18 cellular contexts compared by ENCODE assay signal in the genomic region with DNA sequence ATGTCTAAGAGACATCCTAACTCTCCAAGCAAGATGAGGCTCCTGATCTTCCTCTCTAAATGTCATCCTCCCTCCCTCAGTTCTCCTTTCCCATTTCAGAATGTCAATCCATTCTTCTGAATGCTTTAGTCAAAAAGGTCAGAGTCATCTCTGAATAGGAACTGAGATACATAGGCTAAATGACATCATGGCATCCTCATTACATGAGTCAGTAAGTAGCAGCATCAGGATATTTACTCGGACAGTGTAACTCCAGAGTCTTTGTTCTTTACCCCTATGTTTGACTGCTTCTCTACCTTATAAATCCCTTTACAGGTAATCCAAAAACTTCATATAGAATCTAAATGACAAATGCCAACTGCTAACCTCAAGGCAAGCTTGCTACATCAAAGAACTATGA.
DNase-seq lines count a peak whose midpoint lies in the region; ATAC-seq and TF ChIP-seq lines count a peak whose summit lies in the region.
"Had no signal": no experiment of that assay in that cellular context is flagged by ENCODE, and none has a peak within 500 bp of the region (broad histone marks: within the 10 kb centered on the region; RNA-seq: fewer than 3 reads in every experiment).

No MANE protein-coding gene starts in this region.

- no peaks in the 10 kb centered on the region for H4K20me1 ChIP-seq in SK-N-SH (ENCODE audit: insufficient read depth)

- H3K9ac ChIP-seq in SK-N-SH: no peak overlapping the region

- H3K27ac Mint-ChIP-seq in HFFc6: peak overlapping the region; percentile 87
- H3K27ac Mint-ChIP-seq: CD4-positive, alpha-beta memory T cell had no signal

- TF ChIP-seq CTCF in HFFc6 (IDR thresholded peaks at IDR 0.05) (no peak), SK-N-SH (IDR thresholded peaks at IDR 0.05) (no peak), epithelial cell of esophagus (IDR thresholded peaks at IDR 0.05; ENCODE audit: insufficient read depth, low read depth, low read length, missing control alignments) (no peak)

- DNase-seq in HFFc6: peak; percentile 41
- DNase-seq in SK-N-SH: no peak
- peak; percentile 75 for DNase-seq in epithelial cell of esophagus (ENCODE audit: low read depth)
- peak; percentile 21 for DNase-seq in skeletal muscle cell (ENCODE audit: low read depth)
- no peak for DNase-seq in midbrain (lab: John Stamatoyannopoulos, UW)
- DNase-seq in A172 (ENCODE audit: low spot score): no peak
- DNase-seq: BE2C; CD4-positive, alpha-beta memory T cell; KG1; NCI-H1092; NCI-H1694; NCI-H2107; NCI-H69; PC-9; SHP77 had no signal

- ATAC-seq in HG02970 (IDR thresholded peaks at IDR 0.05; ENCODE audit: low FRiP score, unreplicated experiment): no peak
- no peak for ATAC-seq in HG03025 (IDR thresholded peaks at IDR 0.05; ENCODE audit: low FRiP score, unreplicated experiment)

- POLR2A ChIA-PET in SK-N-SH (lab: Yijun Ruan, JAX): no interaction called here

- H3K4me3 Mint-ChIP-seq in HFFc6: peak overlapping the region; percentile 8; the same call in 1 of the 2 replicates
- H3K4me3 Mint-ChIP-seq: CD4-positive, alpha-beta memory T cell had no signal

- H3K4me2 ChIP-seq in SK-N-SH: no peak overlapping the region
- H3K4me2 ChIP-seq: PC-9 had no signal

- 52% methylated on average over 1 of the region's 1 CpG for WGBS in SK-N-SH (ENCODE audit: low lambda C conversion rate)

- H3K36me3 Mint-ChIP-seq in HFFc6 (ENCODE audit: low read depth): no peaks in the 10 kb centered on the region
- H3K36me3 Mint-ChIP-seq: CD4-positive, alpha-beta memory T cell had no signal

- no peaks in the 10 kb centered on the region for H3K79me2 ChIP-seq in SK-N-SH (ENCODE audit: insufficient read depth)

- H3K9me3 Mint-ChIP-seq in HFFc6: no peaks in the 10 kb centered on the region

- peak overlapping the region; percentile 58 for H2AFZ ChIP-seq in SK-N-SH (ENCODE audit: low read depth)
- H2AFZ ChIP-seq: PC-9 had no signal

- H3K27me3 Mint-ChIP-seq in HFFc6 (ENCODE audit: insufficient read depth): no peaks in the 10 kb centered on the region
- H3K27me3 Mint-ChIP-seq: CD4-positive, alpha-beta memory T cell had no signal

- no peaks in the 10 kb centered on the region for H3K36me3 ChIP-seq in SK-N-SH (replicated peaks in 1 of 2; ENCODE audit: control insufficient read depth in 1 of 2, insufficient read depth in 2 of 2, low read length in 1 of 2)
- H3K36me3 ChIP-seq: BE2C, HAP-1 had no signal

- no peak for TF ChIP-seq RAD21 in SK-N-SH (IDR thresholded peaks at IDR 0.05; ENCODE audit: low read length)

- peak overlapping the region in 1 of 2 experiments; percentile 29; a peak in 2 of 4 replicates for H3K27ac ChIP-seq in SK-N-SH (ENCODE audit: low read depth in 2 of 2, low read length in 1 of 2)
- H3K27ac ChIP-seq: PC-9 had no signal

- H3K4me3 ChIP-seq in SK-N-SH (ENCODE audit: low read depth in 2 of 2, low read length in 1 of 2) (no peak overlapping the region), epithelial cell of esophagus (ENCODE audit: low read length) (no peak overlapping the region), skeletal muscle cell (ENCODE audit: low read depth, low read length) (no peak overlapping the region)
- H3K4me3 ChIP-seq: HAP-1, PC-9 had no signal

- H3K9me2 ChIP-seq in SK-N-SH: no peaks in the 10 kb centered on the region

- H3K27me3 ChIP-seq in SK-N-SH (ENCODE audit: insufficient read depth): no peaks in the 10 kb centered on the region
- H3K27me3 ChIP-seq: BE2C had no signal

- H3K4me1 ChIP-seq in SK-N-SH (ENCODE audit: control insufficient read depth in 1 of 2, insufficient read depth in 2 of 2, low read depth in 1 of 2, low read length in 1 of 2): no peaks in the 10 kb centered on the region; a peak in 1 of 4 replicates
- H3K4me1 ChIP-seq: BE2C, HAP-1 had no signal

- CTCF ChIA-PET in SK-N-SH (lab: Yijun Ruan, JAX): interaction anchor here (1.0 kb wide), 1 partner anchor 24 kb away, joined by 3 read pairs; no protein-coding TSS in a partner anchor

- no peaks in the 10 kb centered on the region for H3F3A ChIP-seq in SK-N-SH (replicated peaks; ENCODE audit: insufficient read depth)

- H3K9me3 ChIP-seq in SK-N-SH: no peaks in the 10 kb centered on the region
- H3K9me3 ChIP-seq: BE2C, HAP-1 had no signal

- H3K4me1 Mint-ChIP-seq in HFFc6 (ENCODE audit: low read depth): peaks cover 51% of the 10 kb centered on the region

- TF ChIP-seq EP300 in SK-N-SH (IDR thresholded peaks at IDR 0.05; ENCODE audit: borderline replicate concordance in 1 of 2, low read depth in 1 of 2, low read length in 1 of 2): no peak

TF ChIP-seq in SK-N-SH, 30 proteins besides CTCF, POLR2A, EP300 and RAD21:
- TF ChIP-seq GATA2 (CRISPR knock-in tag; IDR thresholded peaks at IDR 0.05) (no peak), FOSL2 (IDR thresholded peaks at IDR 0.05; ENCODE audit: borderline replicate concordance, low read depth) (peak; percentile 25; the same call in 1 of the 2 replicates)

Comparison
In these comparisons a context has a peak if more than half of its experiments do, and no peak if none do; other contexts are left out.
1. DNase-seq: peak in HFFc6 (single experiment), epithelial cell of esophagus (single experiment) and skeletal muscle cell (single experiment); none in SK-N-SH (single experiment), midbrain (single experiment) and A172 (single experiment).